In genomic region chr20:1830240-1830639, GRCh38 we compare ENCODE assay signal across 9 cellular contexts.
DNase-seq lines count a peak whose midpoint lies in the region; ATAC-seq, FAIRE-seq and TF ChIP-seq lines count a peak whose summit lies in the region.
"Had no signal": no experiment of that assay in that cellular context is flagged by ENCODE, and none has a peak within 500 bp of the region (broad histone marks: within the 10 kb centered on the region; RNA-seq: fewer than 3 reads in every experiment).

No MANE protein-coding gene starts in this region.

- H3K9me3 ChIP-seq in upper lobe of left lung, result no peaks in the 10 kb centered on the region

- TF ChIP-seq CTCF in bronchial epithelial cell (IDR thresholded peaks at IDR 0.05; ENCODE audit: insufficient read depth, low read length, severe bottlenecking), result no peak
- no peak for TF ChIP-seq CTCF in upper lobe of left lung (IDR thresholded peaks at IDR 0.05)
- TF ChIP-seq CTCF in nephron progenitor cell (IDR thresholded peaks at IDR 0.05), result no peak

- H3K36me3 Mint-ChIP-seq in nephron progenitor cell (ENCODE audit: low read depth), result no peaks in the 10 kb centered on the region

- TF ChIP-seq POLR2A in upper lobe of left lung (IDR thresholded peaks at IDR 0.05), result no peak

- H3K27me3 Mint-ChIP-seq in nephron progenitor cell (ENCODE audit: low read depth, poor library complexity), result peaks cover 6% of the 10 kb centered on the region

- FAIRE-seq in HTR-8/SVneo (lab: Jason Lieb, UNC) (peak; percentile 94), bronchial epithelial cell (lab: Jason Lieb, UNC) (peak; percentile 84)

- peak; percentile 5 to 83 for ATAC-seq in upper lobe of left lung (ENCODE audit: low FRiP score in 2 of 2)

- H3K4me1 Mint-ChIP-seq in nephron progenitor cell, result peaks cover 54% of the 10 kb centered on the region

- DNase-seq in HTR-8/SVneo (ENCODE audit: insufficient read length, low spot score) (peak; percentile 91), bronchial epithelial cell (ENCODE audit: low read depth) (peak; percentile 98), kidney tubule cell (ENCODE audit: low spot score) (peak; percentile 96), upper lobe of left lung (no peak), NCI-H2081 treated with DMSO at 0.1 percent for 48 hours (lab: John Stamatoyannopoulos, UW) (no peak), cortex of kidney (lab: John Stamatoyannopoulos, UW) (no peak), nephron progenitor cell (no peak)
- no peak for DNase-seq in effector CD4-positive, alpha-beta T cell
- DNase-seq: KG1 had no signal

- H3K27ac ChIP-seq in upper lobe of left lung, result peak overlapping the region in 1 of 4 donors; percentile 11

- no peaks in the 10 kb centered on the region for H3K36me3 ChIP-seq in bronchial epithelial cell (ENCODE audit: control insufficient read depth, insufficient read depth, low read length)
- no peaks in the 10 kb centered on the region for H3K36me3 ChIP-seq in upper lobe of left lung

- no peak overlapping the region for H3K4me3 Mint-ChIP-seq in nephron progenitor cell

- no peaks in the 10 kb centered on the region for H3K27me3 ChIP-seq in bronchial epithelial cell (ENCODE audit: control insufficient read depth, insufficient read depth, low read length)
- H3K27me3 ChIP-seq in upper lobe of left lung, result no peaks in the 10 kb centered on the region

- H3K9me3 Mint-ChIP-seq in nephron progenitor cell, result no peaks in the 10 kb centered on the region

- H3K4me3 ChIP-seq in bronchial epithelial cell (ENCODE audit: low read depth, low read length) (no peak overlapping the region), upper lobe of left lung (no peak overlapping the region)

- no peak overlapping the region for H3K27ac Mint-ChIP-seq in nephron progenitor cell

- WGBS in upper lobe of left lung, 2 donors, result 25 to 56% methylated on average over 7 of the region's 7 CpGs

- no peak for TF ChIP-seq EP300 in upper lobe of left lung (IDR thresholded peaks at IDR 0.05)

- H3K4me1 ChIP-seq in upper lobe of left lung, result peaks cover 8 to 25% (median 18%) of the 10 kb centered on the region in 4 donors

Comparison
In these comparisons a context has a peak if more than half of its experiments do, and no peak if none do; other contexts are left out.
1. DNase-seq: peak in HTR-8/SVneo (single experiment), bronchial epithelial cell (single experiment) and kidney tubule cell (single experiment); none in upper lobe of left lung (0 of 2), effector CD4-positive, alpha-beta T cell (single experiment), NCI-H2081 treated with DMSO at 0.1 percent for 48 hours (single experiment), cortex of kidney (single experiment) and nephron progenitor cell (single experiment).